In the genomic region with DNA sequence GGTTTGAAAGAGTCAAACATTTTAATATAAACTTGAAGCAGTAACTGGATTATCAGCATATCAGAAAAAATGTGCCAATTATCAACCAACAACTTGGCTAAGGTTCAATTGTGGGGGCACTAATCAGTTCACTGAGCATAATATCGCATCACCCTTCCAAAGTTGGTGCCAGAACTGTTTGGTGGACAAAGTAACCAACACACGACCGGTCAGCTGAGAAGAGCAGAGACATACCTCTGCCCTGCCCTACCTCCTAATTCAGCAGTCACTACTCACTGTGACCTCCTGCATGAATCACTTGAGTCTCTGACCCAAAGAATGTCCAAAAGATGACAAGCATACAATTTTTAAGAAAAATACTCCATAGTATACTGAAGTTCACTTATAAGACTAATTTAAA, we compare ENCODE assay signal across 16 cellular contexts.
"Had no signal": no experiment of that assay in that cellular context is flagged by ENCODE, and none has a peak within 500 bp of the region (broad histone marks: within the 10 kb centered on the region; RNA-seq: fewer than 3 reads in every experiment).

No MANE protein-coding gene starts in this region.

- H3K4me1 ChIP-seq: body of pancreas, upper lobe of right lung had no signal

- H3K36me3 Mint-ChIP-seq: immature natural killer cell had no signal

- DNase-seq: activated CD4-positive, alpha-beta T cell treated with anti-CD3 and anti-CD28 coated beads, Interleukin-2, amount 10 ng/mL, durations not matched to agents 7 days and 5 days; activated CD8-positive, alpha-beta memory T cell treated with anti-CD3 and anti-CD28 coated beads for 24 hours; body of pancreas; cerebellar nuclear complex; glutamatergic neuron; immature natural killer cell; mammary epithelial cell; naive thymus-derived CD4-positive, alpha-beta T cell; stimulated activated CD4-positive, alpha-beta T cell treated with anti-CD3 and anti-CD28 coated beads, Interleukin-4, amount 100 ng/mL, for 1 hour; upper lobe of right lung had no signal

- H3K27me3 Mint-ChIP-seq: activated CD4-positive, alpha-beta T cell treated with anti-CD3 and anti-CD28 coated beads, Interleukin-2, amount 10 ng/mL, durations not matched to agents 7 days and 5 days; activated naive CD4-positive, alpha-beta T cell treated with anti-CD3 and anti-CD28 coated beads, Interleukin-2, amount 50 U/mL, for 24 hours; dendritic cell treated with granulocyte-macrophage colony-stimulating factor and Interleukin-4, amounts not matched to agents 40 ng/mL and 50 ng/mL, for 4 days; naive thymus-derived CD4-positive, alpha-beta T cell; stimulated activated naive CD8-positive, alpha-beta T cell treated with anti-CD3 and anti-CD28 coated beads, Interleukin-15, Interleukin-2, amounts not matched to agents 100 ng/mL and 50 ng/mL, for 24 hours had no signal

- H3K27me3 ChIP-seq: body of pancreas, upper lobe of right lung had no signal

- H3K9me3 Mint-ChIP-seq: immature natural killer cell; stimulated activated naive CD8-positive, alpha-beta T cell treated with anti-CD3 and anti-CD28 coated beads, Interleukin-15, Interleukin-2, amounts not matched to agents 100 ng/mL and 50 ng/mL, for 24 hours had no signal

- H3K4me3 ChIP-seq: body of pancreas, upper lobe of right lung had no signal

- H3K27ac Mint-ChIP-seq: activated CD4-positive, alpha-beta T cell treated with anti-CD3 and anti-CD28 coated beads, Interleukin-2, amount 10 ng/mL, durations not matched to agents 7 days and 5 days; dendritic cell treated with granulocyte-macrophage colony-stimulating factor and Interleukin-4, amounts not matched to agents 40 ng/mL and 50 ng/mL, for 4 days; naive thymus-derived CD4-positive, alpha-beta T cell; progenitor cell of endocrine pancreas; stimulated activated naive CD8-positive, alpha-beta T cell treated with anti-CD3 and anti-CD28 coated beads, Interleukin-15, Interleukin-2, amounts not matched to agents 100 ng/mL and 50 ng/mL, for 24 hours; T-helper 1 cell treated with Interleukin-12 subunit alpha and Interleukin-12 subunit beta and Interleukin-4 antibody, amounts not matched to agents 30 μg/mL and 1 μg/mL, for 36 hours had no signal

- H3K9me3 ChIP-seq: body of pancreas, upper lobe of right lung had no signal

- H3K4me3 Mint-ChIP-seq: activated CD4-positive, alpha-beta T cell treated with anti-CD3 and anti-CD28 coated beads, Interleukin-2, amount 10 ng/mL, durations not matched to agents 7 days and 5 days; activated naive CD4-positive, alpha-beta T cell treated with anti-CD3 and anti-CD28 coated beads, Interleukin-2, amount 50 U/mL, for 24 hours; dendritic cell treated with granulocyte-macrophage colony-stimulating factor and Interleukin-4, amounts not matched to agents 40 ng/mL and 50 ng/mL, for 4 days; immature natural killer cell; naive thymus-derived CD4-positive, alpha-beta T cell; stimulated activated naive CD8-positive, alpha-beta T cell treated with anti-CD3 and anti-CD28 coated beads, Interleukin-15, Interleukin-2, amounts not matched to agents 100 ng/mL and 50 ng/mL, for 24 hours; T-helper 1 cell treated with Interleukin-12 subunit alpha and Interleukin-12 subunit beta and Interleukin-4 antibody, amounts not matched to agents 30 μg/mL and 1 μg/mL, for 36 hours; WTC11 had no signal

- H3K36me3 ChIP-seq: upper lobe of right lung had no signal

- H3K27ac ChIP-seq: body of pancreas, upper lobe of right lung had no signal
